ENCODE assay signal across 1 cellular context in the genomic region with DNA sequence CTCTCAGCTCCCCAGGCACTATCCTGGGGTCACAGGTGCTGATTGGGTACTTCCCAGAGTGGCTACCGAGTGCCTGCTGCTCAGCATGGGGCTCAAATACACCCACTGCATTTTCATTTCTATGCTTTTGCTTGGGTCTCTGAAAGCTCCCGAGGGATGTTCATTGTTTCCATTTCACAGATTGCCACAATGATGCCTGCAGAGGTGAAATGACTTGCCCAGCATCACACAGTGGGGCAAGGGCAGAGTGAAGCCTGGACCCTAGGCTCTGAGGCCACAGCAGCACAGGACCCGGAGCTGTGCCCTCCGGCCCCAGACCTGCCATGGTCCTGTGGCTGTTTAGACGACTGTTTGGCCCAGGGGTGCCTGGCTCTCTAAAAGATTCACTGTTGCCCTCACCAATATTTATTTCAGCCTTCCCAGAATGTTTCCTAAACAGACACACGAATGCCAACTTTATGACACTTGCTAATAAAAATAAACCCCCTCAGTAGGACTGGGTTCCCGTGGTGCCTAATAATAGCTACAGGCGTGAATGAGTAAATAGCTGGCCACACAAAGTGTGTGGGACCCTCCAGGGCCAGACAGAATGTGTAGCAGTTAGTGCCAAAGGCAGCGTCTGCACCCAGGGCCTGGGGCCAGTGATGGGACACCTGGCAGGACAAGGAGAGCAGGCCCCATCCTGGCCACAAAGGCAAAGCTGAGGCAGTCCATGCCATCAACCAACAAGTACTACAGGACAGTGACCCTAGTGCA.
TF ChIP-seq lines count a peak whose summit lies in the region.

No MANE protein-coding gene starts in this region.

TF ChIP-seq in GM23338, 12 proteins besides CTCF, POLR2A, EP300 and RAD21 (continued from another document):
- TF ChIP-seq ZNF462 (CRISPR knock-in tag; IDR thresholded peaks at IDR 0.05) = no peak
- TF ChIP-seq POLR2AphosphoS5 (IDR thresholded peaks at IDR 0.05; ENCODE audit: low read depth) = no peak
- TF ChIP-seq STAT1 (IDR thresholded peaks at IDR 0.05; ENCODE audit: unreplicated experiment) = no peak
- TF ChIP-seq ZNF114 (CRISPR knock-in tag; IDR thresholded peaks at IDR 0.05) = no peak
- TF ChIP-seq, protein P1, sequence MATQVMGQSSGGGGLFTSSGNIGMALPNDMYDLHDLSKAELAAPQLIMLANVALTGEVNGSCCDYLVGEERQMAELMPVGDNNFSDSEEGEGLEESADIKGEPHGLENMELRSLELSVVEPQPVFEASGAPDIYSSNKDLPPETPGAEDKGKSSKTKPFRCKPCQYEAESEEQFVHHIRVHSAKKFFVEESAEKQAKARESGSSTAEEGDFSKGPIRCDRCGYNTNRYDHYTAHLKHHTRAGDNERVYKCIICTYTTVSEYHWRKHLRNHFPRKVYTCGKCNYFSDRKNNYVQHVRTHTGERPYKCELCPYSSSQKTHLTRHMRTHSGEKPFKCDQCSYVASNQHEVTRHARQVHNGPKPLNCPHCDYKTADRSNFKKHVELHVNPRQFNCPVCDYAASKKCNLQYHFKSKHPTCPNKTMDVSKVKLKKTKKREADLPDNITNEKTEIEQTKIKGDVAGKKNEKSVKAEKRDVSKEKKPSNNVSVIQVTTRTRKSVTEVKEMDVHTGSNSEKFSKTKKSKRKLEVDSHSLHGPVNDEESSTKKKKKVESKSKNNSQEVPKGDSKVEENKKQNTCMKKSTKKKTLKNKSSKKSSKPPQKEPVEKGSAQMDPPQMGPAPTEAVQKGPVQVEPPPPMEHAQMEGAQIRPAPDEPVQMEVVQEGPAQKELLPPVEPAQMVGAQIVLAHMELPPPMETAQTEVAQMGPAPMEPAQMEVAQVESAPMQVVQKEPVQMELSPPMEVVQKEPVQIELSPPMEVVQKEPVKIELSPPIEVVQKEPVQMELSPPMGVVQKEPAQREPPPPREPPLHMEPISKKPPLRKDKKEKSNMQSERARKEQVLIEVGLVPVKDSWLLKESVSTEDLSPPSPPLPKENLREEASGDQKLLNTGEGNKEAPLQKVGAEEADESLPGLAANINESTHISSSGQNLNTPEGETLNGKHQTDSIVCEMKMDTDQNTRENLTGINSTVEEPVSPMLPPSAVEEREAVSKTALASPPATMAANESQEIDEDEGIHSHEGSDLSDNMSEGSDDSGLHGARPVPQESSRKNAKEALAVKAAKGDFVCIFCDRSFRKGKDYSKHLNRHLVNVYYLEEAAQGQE (IDR thresholded peaks at IDR 0.05; ENCODE audit: unreplicated experiment) = no peak
- TF ChIP-seq, protein P2, sequence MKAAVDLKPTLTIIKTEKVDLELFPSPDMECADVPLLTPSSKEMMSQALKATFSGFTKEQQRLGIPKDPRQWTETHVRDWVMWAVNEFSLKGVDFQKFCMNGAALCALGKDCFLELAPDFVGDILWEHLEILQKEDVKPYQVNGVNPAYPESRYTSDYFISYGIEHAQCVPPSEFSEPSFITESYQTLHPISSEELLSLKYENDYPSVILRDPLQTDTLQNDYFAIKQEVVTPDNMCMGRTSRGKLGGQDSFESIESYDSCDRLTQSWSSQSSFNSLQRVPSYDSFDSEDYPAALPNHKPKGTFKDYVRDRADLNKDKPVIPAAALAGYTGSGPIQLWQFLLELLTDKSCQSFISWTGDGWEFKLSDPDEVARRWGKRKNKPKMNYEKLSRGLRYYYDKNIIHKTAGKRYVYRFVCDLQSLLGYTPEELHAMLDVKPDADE (IDR thresholded peaks at IDR 0.05) = no peak
- TF ChIP-seq NANOG (IDR thresholded peaks at IDR 0.05; ENCODE audit: borderline replicate concordance) = no peak
- TF ChIP-seq JUNB (IDR thresholded peaks at IDR 0.05; ENCODE audit: unreplicated experiment) = no peak
TF ChIP-seq in GM23338: peak in this region for 0.
